1 cellular context compared by ENCODE assay signal in genomic region chr1:32859915-32860314, GRCh38.
TF ChIP-seq lines count a peak whose summit lies in the region.

No MANE protein-coding gene starts in this region.

TF ChIP-seq in K562, 482 proteins besides CTCF, POLR2A, EP300 and RAD21:
- TF ChIP-seq SMC3 (conservative IDR thresholded peaks at IDR 0.05; ENCODE audit: insufficient read depth, low read depth, low read length) (no peak), ZNF263 (CRISPR knock-in tag; IDR thresholded peaks at IDR 0.05; ENCODE audit: borderline replicate concordance) (peak; percentile 76), MBD2 (IDR thresholded peaks at IDR 0.05; ENCODE audit: borderline replicate concordance, low read depth) (no peak)
